ENCODE assay signal across 28 cellular contexts in genomic region chr17:78005452-78006171, GRCh38.
"Had no signal": no experiment of that assay in that cellular context is flagged by ENCODE, and none has a peak within 500 bp of the region (broad histone marks: within the 10 kb centered on the region; RNA-seq: fewer than 3 reads in every experiment).

No MANE protein-coding gene starts in this region.

- ATAC-seq: activated CD4-positive, CD25-positive, alpha-beta regulatory T cell treated with anti-CD3 and anti-CD28 coated beads, Interleukin-2, amount 50 U/mL, for 24 hours; gastroesophageal sphincter; left ventricle myocardium superior; right cardiac atrium; SK-N-SH treated with all-trans-retinoic acid at 6 μM for 48 hours had no signal

- FAIRE-seq: islet of Langerhans had no signal

- H3K27me3 ChIP-seq: ascending aorta, breast epithelium, gastroesophageal sphincter, testis, vagina had no signal

- H3K4me3 ChIP-seq: ascending aorta, breast epithelium, coronary artery, gastroesophageal sphincter, testis, vagina had no signal

- H3K9me3 ChIP-seq: ascending aorta, breast epithelium, gastroesophageal sphincter, testis, vagina had no signal

- H3K27me3 Mint-ChIP-seq: type B pancreatic cell had no signal

- H3K4me1 ChIP-seq: breast epithelium, parathyroid adenoma, testis had no signal

- H3K27ac ChIP-seq: ascending aorta, breast epithelium, coronary artery, epithelial cell of prostate, gastroesophageal sphincter, parathyroid adenoma, testis, vagina, VCaP had no signal

- H3K27ac Mint-ChIP-seq: nephron progenitor cell; T-helper 2 cell treated with Interferon-gamma antibody and Interleukin-4, amounts not matched to agents 5 μg/mL and 100 μg/mL, for 36 hours; type B pancreatic cell had no signal

- H3K36me3 ChIP-seq: breast epithelium, vagina had no signal

- H2AFZ ChIP-seq: parathyroid adenoma had no signal

- DNase-seq: activated CD4-positive, alpha-beta T cell treated with anti-CD3 and anti-CD28 coated beads, Interleukin-2, amount 50 U/mL, for 1 hour; activated CD8-positive, alpha-beta memory T cell treated with anti-CD3 and anti-CD28 coated beads for 24 hours; activated CD8-positive, alpha-beta memory T cell treated with anti-CD3 and anti-CD28 coated beads, Interleukin-2, amount 50 U/mL, for 4 hours; activated gamma-delta T cell; cerebellar nuclear complex; head of caudate nucleus; hypothalamus; left ventricle myocardium superior; mammary epithelial cell; nephron progenitor cell; nucleus accumbens; right cardiac atrium; stimulated activated CD4-positive, alpha-beta T cell treated with anti-CD3 and anti-CD28 coated beads, Interleukin-12 subunit alpha, Interleukin-12 subunit beta, amount 100 ng/mL, for 4 hours; stimulated activated CD4-positive, alpha-beta T cell treated with anti-CD3 and anti-CD28 coated beads, Interleukin-4, amount 100 ng/mL, for 4 hours; testis had no signal

- H3K9ac ChIP-seq: parathyroid adenoma had no signal

- H3K4me3 Mint-ChIP-seq: nephron progenitor cell; T-helper 2 cell treated with Interferon-gamma antibody and Interleukin-4, amounts not matched to agents 5 μg/mL and 100 μg/mL, for 36 hours; type B pancreatic cell had no signal

- H3K9me3 Mint-ChIP-seq: nephron progenitor cell; T-helper 2 cell treated with Interferon-gamma antibody and Interleukin-4, amounts not matched to agents 5 μg/mL and 100 μg/mL, for 36 hours; type B pancreatic cell had no signal
